ENCODE assay signal across 1 cellular context in the genomic region with DNA sequence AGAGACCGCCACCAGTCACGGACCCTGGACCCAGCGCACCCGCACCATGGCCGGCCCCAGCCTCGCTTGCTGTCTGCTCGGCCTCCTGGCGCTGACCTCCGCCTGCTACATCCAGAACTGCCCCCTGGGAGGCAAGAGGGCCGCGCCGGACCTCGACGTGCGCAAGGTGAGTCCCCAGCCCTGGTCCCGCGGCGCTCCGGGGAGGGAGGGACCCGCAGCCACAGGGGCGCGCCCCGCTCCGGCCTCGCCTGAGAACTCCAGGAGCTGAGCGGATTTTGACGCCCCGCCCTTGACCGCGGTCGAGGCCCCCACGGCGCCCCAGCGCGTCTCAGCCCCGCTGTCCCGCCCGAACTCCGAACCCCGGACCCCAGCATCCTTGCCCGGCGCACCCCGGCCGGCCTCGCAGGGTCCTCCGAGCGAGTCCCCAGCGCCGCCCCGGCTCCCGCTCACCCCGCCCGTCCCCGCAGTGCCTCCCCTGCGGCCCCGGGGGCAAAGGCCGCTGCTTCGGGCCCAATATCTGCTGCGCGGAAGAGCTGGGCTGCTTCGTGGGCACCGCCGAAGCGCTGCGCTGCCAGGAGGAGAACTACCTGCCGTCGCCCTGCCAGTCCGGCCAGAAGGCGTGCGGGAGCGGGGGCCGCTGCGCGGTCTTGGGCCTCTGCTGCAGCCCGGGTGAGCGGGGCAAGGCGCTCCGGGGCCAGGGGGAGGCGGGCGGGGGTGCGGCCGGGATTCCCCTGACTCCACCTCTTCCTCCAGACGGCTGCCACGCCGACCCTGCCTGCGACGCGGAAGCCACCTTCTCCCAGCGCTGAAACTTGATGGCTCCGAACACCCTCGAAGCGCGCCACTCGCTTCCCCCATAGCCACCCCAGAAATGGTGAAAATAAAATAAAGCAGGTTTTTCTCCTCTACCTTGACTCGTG.
TF ChIP-seq lines count a peak whose summit lies in the region.

Gene OXT, plus strand, starts transcription at position 11 of the 920 bp plus-strand sequence. Its CDS starts 36 bp downstream, at position 47.

TF ChIP-seq in HepG2, 621 proteins besides CTCF, POLR2A, EP300 and RAD21 (continued from another document):
- TF ChIP-seq REL (CRISPR knock-in tag; conservative IDR thresholded peaks at IDR 0.05) (no peak), GPN1 (CRISPR knock-in tag; IDR thresholded peaks at IDR 0.05; ENCODE audit: borderline replicate concordance) (no peak), ZNF274 (CRISPR knock-in tag; IDR thresholded peaks at IDR 0.05) (0 out of 2 replicates have a peak, but pooled peaks have one; percentile 39), ZBTB7A (CRISPR knock-in tag; IDR thresholded peaks at IDR 0.05) (0 out of 2 replicates have a peak, but pooled peaks have one; percentile 3), SKI (IDR thresholded peaks at IDR 0.05; ENCODE audit: partially characterized antibody) (peak; percentile 17), ZBTB33 (CRISPR knock-in tag; IDR thresholded peaks at IDR 0.05) (peak; percentile 96), ZNF451 (CRISPR knock-in tag; IDR thresholded peaks at IDR 0.05) (no peak)
TF ChIP-seq in HepG2: peak in this region for 19.
